Comparison of ENCODE assay signal across 8 cellular contexts in the genomic region with DNA sequence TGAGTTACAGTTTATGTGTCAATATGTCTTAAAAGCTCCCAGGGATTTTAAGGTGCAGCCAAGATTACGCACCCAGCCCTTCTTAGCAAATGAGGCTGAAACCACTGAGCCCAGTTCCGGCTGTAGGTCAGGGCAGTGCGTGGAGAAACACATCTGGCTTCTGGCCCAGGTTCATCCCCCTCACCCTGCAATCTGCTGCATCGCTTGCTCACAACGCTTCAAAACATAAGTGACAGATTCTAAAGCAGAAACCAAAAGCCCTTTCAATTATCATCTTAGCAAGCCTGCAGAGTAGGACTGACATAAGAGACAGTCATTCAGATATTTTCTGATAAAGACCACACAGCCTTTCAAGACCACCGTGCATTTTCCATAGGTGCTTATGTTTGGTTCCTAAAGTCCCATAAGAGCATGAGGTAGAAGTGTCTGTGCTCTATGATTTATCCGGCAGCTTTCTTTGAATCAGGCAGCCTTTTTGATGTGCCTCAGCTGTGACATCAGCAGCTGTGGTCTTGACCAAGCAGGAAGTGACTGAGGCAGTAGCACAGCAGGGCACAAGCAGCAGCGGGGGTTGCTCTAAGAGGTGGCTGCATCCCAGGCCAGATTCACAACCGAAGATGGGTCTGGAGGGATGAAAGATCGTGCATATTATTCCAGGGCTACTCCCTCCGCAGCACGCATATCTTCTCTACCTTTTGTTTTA.
A peak's percentile ranks its signal among the peaks of the same experiment; 100 is the strongest.
DNase-seq lines count a peak whose midpoint lies in the region; ATAC-seq and TF ChIP-seq lines count a peak whose summit lies in the region.

No MANE protein-coding gene starts in this region.

- intact Hi-C loops in natural killer cell (cut with micrococcal nuclease) = loop anchor here (1.0 kb wide), 1 partner anchor 1059 kb away; no protein-coding TSS in a partner anchor

- peaks cover 93% of the 10 kb centered on the region for H3K4me1 Mint-ChIP-seq in activated naive CD8-positive, alpha-beta T cell treated with anti-CD3 and anti-CD28 coated beads, Interleukin-2, amount 50 U/mL, for 24 hours
- peaks cover 39 to 52% of the 10 kb centered on the region in 2 donors for H3K4me1 Mint-ChIP-seq in natural killer cell

- no peaks in the 10 kb centered on the region for H3K36me3 ChIP-seq in BLaER1

- H3K9me3 Mint-ChIP-seq in activated naive CD8-positive, alpha-beta T cell treated with anti-CD3 and anti-CD28 coated beads, Interleukin-2, amount 50 U/mL, for 24 hours = no peaks in the 10 kb centered on the region
- no peaks in the 10 kb centered on the region for H3K9me3 Mint-ChIP-seq in natural killer cell

- H3K4me3 Mint-ChIP-seq in activated naive CD8-positive, alpha-beta T cell treated with anti-CD3 and anti-CD28 coated beads, Interleukin-2, amount 50 U/mL, for 24 hours = peak overlapping the region; percentile 55
- peak overlapping the region; percentile 80 for H3K4me3 Mint-ChIP-seq in natural killer cell

- H3K27ac Mint-ChIP-seq in activated naive CD8-positive, alpha-beta T cell treated with anti-CD3 and anti-CD28 coated beads, Interleukin-2, amount 50 U/mL, for 24 hours = peak overlapping the region; percentile 91
- H3K27ac Mint-ChIP-seq in natural killer cell = peak overlapping the region; percentile 90 to 92

- H4K20me1 ChIP-seq in BLaER1 = no peaks in the 10 kb centered on the region

- TF ChIP-seq CTCF in natural killer cell (IDR thresholded peaks at IDR 0.05) = no peak

- ATAC-seq in GM19043 (IDR thresholded peaks at IDR 0.05; ENCODE audit: low read depth, unreplicated experiment) = peak; percentile 57
- ATAC-seq in HG03139 (IDR thresholded peaks at IDR 0.05; ENCODE audit: unreplicated experiment) = peak; percentile 43
- ATAC-seq in activated naive CD8-positive, alpha-beta T cell treated with anti-CD3 and anti-CD28 coated beads, Interleukin-2, amount 50 U/mL, for 24 hours = peak; percentile 82
- ATAC-seq in natural killer cell = peak; percentile 82 to 87 (median 87)

- peaks cover 80% of the 10 kb centered on the region for H3K4me1 ChIP-seq in BLaER1

- peak overlapping the region; percentile 61; the same call in 1 of the 2 replicates for H3K9ac ChIP-seq in BLaER1

- no peaks in the 10 kb centered on the region for H3K27me3 ChIP-seq in BLaER1

- no peaks in the 10 kb centered on the region for H3K9me3 ChIP-seq in BLaER1

- DNase-seq in T follicular helper cell (ENCODE audit: low read depth) (peak; percentile 54), natural killer cell (peak; percentile 50), COLO829 (ENCODE audit: low spot score) (no peak), islet precursor cell (no peak)
- DNase-seq in activated naive CD8-positive, alpha-beta T cell treated with anti-CD3 and anti-CD28 coated beads, Interleukin-2, amount 50 U/mL, for 24 hours = peak; percentile 75

- H3K4me3 ChIP-seq in BLaER1 = peak overlapping the region; percentile 51

- no peaks in the 10 kb centered on the region for H3K27me3 Mint-ChIP-seq in activated naive CD8-positive, alpha-beta T cell treated with anti-CD3 and anti-CD28 coated beads, Interleukin-2, amount 50 U/mL, for 24 hours
- no peaks in the 10 kb centered on the region for H3K27me3 Mint-ChIP-seq in natural killer cell (ENCODE audit: low read depth in 2 of 2)

- H3K4me2 ChIP-seq in BLaER1 = peak overlapping the region; percentile 92

- peaks cover 6% of the 10 kb centered on the region for H3K36me3 Mint-ChIP-seq in activated naive CD8-positive, alpha-beta T cell treated with anti-CD3 and anti-CD28 coated beads, Interleukin-2, amount 50 U/mL, for 24 hours (ENCODE audit: low read depth)
- H3K36me3 Mint-ChIP-seq in natural killer cell = no peaks in the 10 kb centered on the region

- H3K27ac ChIP-seq in BLaER1 = peak overlapping the region; percentile 79

Comparison
In these comparisons a context has a peak if more than half of its experiments do, and no peak if none do; other contexts are left out.
1. DNase-seq: peak in T follicular helper cell (single experiment), activated naive CD8-positive, alpha-beta T cell treated with anti-CD3 and anti-CD28 coated beads, Interleukin-2, amount 50 U/mL, for 24 hours (single experiment) and natural killer cell (single experiment); none in COLO829 (single experiment) and islet precursor cell (single experiment).
2. Peak in every context shown above with its lines, with median percentiles within 50 percentile points of each other: ATAC-seq.